ENCODE assay signal across 9 cellular contexts in genomic region chr13:112619730-112620639, GRCh38. TPM values are rescaled to one million over a fixed set of nuclear protein-coding genes. Genes with fewer than 3 reads are reported as not detected.
DNase-seq lines count a peak whose midpoint lies in the region; ATAC-seq and TF ChIP-seq lines count a peak whose summit lies in the region.
"Had no signal": no experiment of that assay in that cellular context is flagged by ENCODE, and none has a peak within 500 bp of the region (broad histone marks: within the 10 kb centered on the region; RNA-seq: fewer than 3 reads in every experiment).

No MANE protein-coding gene starts in this region.

- H3K4me3 Mint-ChIP-seq in activated naive CD4-positive, alpha-beta T cell treated with anti-CD3 and anti-CD28 coated beads, Interleukin-2, amount 10 ng/mL, durations not matched to agents 7 days and 5 days, result no peak overlapping the region

- no peak overlapping the region for H2AFZ ChIP-seq in MM.1S (ENCODE audit: low read length)

- WGBS in heart left ventricle, 4 donors, result 64 to 68% (median 66%) methylated on average over 25 of the region's 25 CpGs

- TF ChIP-seq CTCF in heart left ventricle (IDR thresholded peaks at IDR 0.05), result no peak
- TF ChIP-seq CTCF in MM.1S (IDR thresholded peaks at IDR 0.05; ENCODE audit: low read length), result no peak
- no peak for TF ChIP-seq CTCF in brain microvascular endothelial cell (IDR thresholded peaks at IDR 0.05; ENCODE audit: low read depth, low read length, missing control alignments)

- no peaks in the 10 kb centered on the region for H3K36me3 Mint-ChIP-seq in activated naive CD4-positive, alpha-beta T cell treated with anti-CD3 and anti-CD28 coated beads, Interleukin-2, amount 10 ng/mL, durations not matched to agents 7 days and 5 days

- H3K4me1 Mint-ChIP-seq in activated naive CD4-positive, alpha-beta T cell treated with anti-CD3 and anti-CD28 coated beads, Interleukin-2, amount 10 ng/mL, durations not matched to agents 7 days and 5 days, result no peaks in the 10 kb centered on the region

- no peak for TF ChIP-seq POLR2A in heart left ventricle (IDR thresholded peaks at IDR 0.05)

- no peaks in the 10 kb centered on the region for H4K20me1 ChIP-seq in MM.1S (ENCODE audit: insufficient read depth, low read length)

- H3K27me3 Mint-ChIP-seq in activated naive CD4-positive, alpha-beta T cell treated with anti-CD3 and anti-CD28 coated beads, Interleukin-2, amount 10 ng/mL, durations not matched to agents 7 days and 5 days, result peaks cover 29% of the 10 kb centered on the region

- intact Hi-C loops in heart left ventricle (cut with DNase I), result no loop called here

- in situ Hi-C loops in brain microvascular endothelial cell (cut with HindIII; ENCODE audit: low pct_ligation_motif_present, low sequenced_read_pairs), result no loop called here

- no peaks in the 10 kb centered on the region for H3F3A ChIP-seq in MM.1S (ENCODE audit: insufficient read depth, low read length)

- ATAC-seq in heart left ventricle, result peak; percentile 72 to 92 (median 86)

- H3K9me2 ChIP-seq in MM.1S (replicated peaks; ENCODE audit: insufficient read depth, low read length), result no peaks in the 10 kb centered on the region

- peaks cover 0 to 6% (median 0%) of the 10 kb centered on the region in 9 donors for H3K27me3 ChIP-seq in heart left ventricle
- peaks cover 7% of the 10 kb centered on the region for H3K27me3 ChIP-seq in MM.1S (replicated peaks; ENCODE audit: insufficient read depth, low read length)
- H3K27me3 ChIP-seq in brain microvascular endothelial cell (replicated peaks), result peaks cover 5% of the 10 kb centered on the region

- no peak for DNase-seq in activated naive CD4-positive, alpha-beta T cell treated with anti-CD3 and anti-CD28 coated beads, Interleukin-2, amount 10 ng/mL, durations not matched to agents 7 days and 5 days
- DNase-seq in activated naive CD4-positive, alpha-beta T cell treated with Interleukin-2 at 50 U/mL for 16 hours, result no peak
- DNase-seq in NCI-H774 (lab: John Stamatoyannopoulos, UW), result peak; percentile 100
- peak in 2 of 5 donors; percentile 39 to 49 for DNase-seq in heart left ventricle
- DNase-seq in superior temporal gyrus (ENCODE audit: extremely low spot score), result peak; percentile 55
- no peak for DNase-seq in MM.1S
- DNase-seq in brain microvascular endothelial cell, result no peak
- no peak for DNase-seq in NOMO-1 treated with DMSO at 0.1 percent for 48 hours (lab: John Stamatoyannopoulos, UW; ENCODE audit: unreplicated experiment)

- no peak overlapping the region for H3K4me2 ChIP-seq in MM.1S (ENCODE audit: low read depth, low read length)

- H3K27ac ChIP-seq in heart left ventricle (no peak overlapping the region), MM.1S (ENCODE audit: low read length) (no peak overlapping the region), brain microvascular endothelial cell (no peak overlapping the region)
- H3K27ac ChIP-seq: thoracic aorta had no signal

- no peak overlapping the region for H3K9ac ChIP-seq in MM.1S (ENCODE audit: low read length)

- H3K4me3 ChIP-seq in heart left ventricle, result peak overlapping the region in 1 of 12 donors; percentile 26
- H3K4me3 ChIP-seq in MM.1S (ENCODE audit: low read length), result no peak overlapping the region
- no peak overlapping the region for H3K4me3 ChIP-seq in brain microvascular endothelial cell (ENCODE audit: low read depth, low read length)
- H3K4me3 ChIP-seq: thoracic aorta had no signal

- H3K9me3 ChIP-seq in heart left ventricle (no peaks in the 10 kb centered on the region), MM.1S (replicated peaks; ENCODE audit: insufficient read depth, low read length) (no peaks in the 10 kb centered on the region)
- H3K9me3 ChIP-seq: thoracic aorta had no signal

- H3K4me1 ChIP-seq in heart left ventricle (peaks cover 0 to 6% (median 0%) of the 10 kb centered on the region in 12 donors), MM.1S (ENCODE audit: low read length) (peaks cover 4% of the 10 kb centered on the region; the same call in 1 of the 2 replicates)

- CTCF ChIA-PET in activated naive CD4-positive, alpha-beta T cell treated with anti-CD3 and anti-CD28 coated beads, Interleukin-2, amount 10 ng/mL, durations not matched to agents 7 days and 5 days (lab: Charles Lee), result no interaction called here

- H3K79me2 ChIP-seq in MM.1S (ENCODE audit: low read length), result no peaks in the 10 kb centered on the region

- H3K9me3 Mint-ChIP-seq in activated naive CD4-positive, alpha-beta T cell treated with anti-CD3 and anti-CD28 coated beads, Interleukin-2, amount 10 ng/mL, durations not matched to agents 7 days and 5 days, result no peaks in the 10 kb centered on the region

- no peaks in the 10 kb centered on the region for H3K36me3 ChIP-seq in heart left ventricle
- H3K36me3 ChIP-seq in MM.1S (replicated peaks; ENCODE audit: insufficient read depth, low read length), result no peaks in the 10 kb centered on the region
- no peaks in the 10 kb centered on the region for H3K36me3 ChIP-seq in brain microvascular endothelial cell (replicated peaks)
- H3K36me3 ChIP-seq: thoracic aorta had no signal

- peak overlapping the region; percentile 15 for H3K27ac Mint-ChIP-seq in activated naive CD4-positive, alpha-beta T cell treated with anti-CD3 and anti-CD28 coated beads, Interleukin-2, amount 10 ng/mL, durations not matched to agents 7 days and 5 days

RNA-seq across cellular contexts. Expression of gene TUBGCP3, which starts 32.0 kb away (rescaled TPM):
- total RNA-seq in heart left ventricle, result 10 to 100 TPM; 11.8 to 23.5 (median 17.4) TPM
- 10 to 100 TPM in 1 of 2 donors, 1 to 10 TPM in 1; 6.0 to 12.1 TPM for polyA plus RNA-seq in heart left ventricle

Comparison
In these comparisons a context has a peak if more than half of its experiments do, and no peak if none do; other contexts are left out.
1. DNase-seq: peak in NCI-H774 (single experiment) and superior temporal gyrus (single experiment); none in activated naive CD4-positive, alpha-beta T cell treated with anti-CD3 and anti-CD28 coated beads, Interleukin-2, amount 10 ng/mL, durations not matched to agents 7 days and 5 days (single experiment), activated naive CD4-positive, alpha-beta T cell treated with Interleukin-2 at 50 U/mL for 16 hours (single experiment), MM.1S (single experiment), brain microvascular endothelial cell (single experiment) and NOMO-1 treated with DMSO at 0.1 percent for 48 hours (single experiment).